Comparison of ENCODE assay signal across 19 cellular contexts in the genomic region with DNA sequence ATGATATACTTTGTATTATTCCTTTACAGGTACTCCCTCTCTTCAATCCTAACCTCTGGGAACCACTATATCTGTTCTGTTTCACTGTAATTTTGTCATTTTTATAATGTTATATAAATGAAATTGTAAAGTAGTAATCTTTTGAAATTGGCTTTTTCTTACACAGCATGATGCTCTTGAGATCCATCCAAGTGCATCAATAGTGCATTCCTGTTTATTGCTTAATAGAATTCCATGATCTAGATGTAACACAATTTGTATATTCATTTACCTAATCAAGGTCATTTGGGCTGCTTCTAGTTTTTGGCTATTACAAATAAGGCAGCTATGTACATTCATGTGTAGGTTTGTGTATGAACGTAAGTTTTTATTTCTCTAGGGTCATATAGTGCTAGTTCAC.
"Had no signal": no experiment of that assay in that cellular context is flagged by ENCODE, and none has a peak within 500 bp of the region (broad histone marks: within the 10 kb centered on the region; RNA-seq: fewer than 3 reads in every experiment).

No MANE protein-coding gene starts in this region.

- H3K9me3 Mint-ChIP-seq: nephron progenitor cell; stimulated activated memory B cell treated with anti-CD40 and anti-IgM and Interleukin-4, amounts not matched to agents 10 μg/mL and 1 μg/mL and 100 μg/mL, for 72 hours; stimulated activated naive CD8-positive, alpha-beta T cell treated with anti-CD3 and anti-CD28 coated beads, Interleukin-15, Interleukin-2, amounts not matched to agents 100 ng/mL and 50 ng/mL, for 24 hours had no signal

- H3K4me3 Mint-ChIP-seq: nephron progenitor cell; stimulated activated memory B cell treated with anti-CD40 and anti-IgM and Interleukin-4, amounts not matched to agents 10 μg/mL and 1 μg/mL and 100 μg/mL, for 72 hours; stimulated activated naive CD8-positive, alpha-beta T cell treated with anti-CD3 and anti-CD28 coated beads, Interleukin-15, Interleukin-2, amounts not matched to agents 100 ng/mL and 50 ng/mL, for 24 hours had no signal

- H3K4me1 Mint-ChIP-seq: stimulated activated memory B cell treated with anti-CD40 and anti-IgM and Interleukin-4, amounts not matched to agents 10 μg/mL and 1 μg/mL and 100 μg/mL, for 72 hours had no signal

- H3K36me3 Mint-ChIP-seq: stimulated activated memory B cell treated with anti-CD40 and anti-IgM and Interleukin-4, amounts not matched to agents 10 μg/mL and 1 μg/mL and 100 μg/mL, for 72 hours had no signal

- H3K27ac Mint-ChIP-seq: nephron progenitor cell; stimulated activated memory B cell treated with anti-CD40 and anti-IgM and Interleukin-4, amounts not matched to agents 10 μg/mL and 1 μg/mL and 100 μg/mL, for 72 hours; stimulated activated naive CD8-positive, alpha-beta T cell treated with anti-CD3 and anti-CD28 coated beads, Interleukin-15, Interleukin-2, amounts not matched to agents 100 ng/mL and 50 ng/mL, for 24 hours had no signal

- DNase-seq: cortex of kidney; dorsolateral prefrontal cortex; effector CD8-positive, alpha-beta T cell; glutamatergic neuron; kidney; left cardiac atrium; left ventricle myocardium inferior; lower lobe of right lung; mesenchymal stem cell; midbrain; nephron progenitor cell; retina; right lobe of liver; stimulated activated CD4-positive, alpha-beta T cell treated with anti-CD3 and anti-CD28 coated beads, Interleukin-4, amount 100 ng/mL, for 24 hours; tibial artery; uterus had no signal

- ATAC-seq: gastroesophageal sphincter; left cardiac atrium; right lobe of liver; stimulated activated memory B cell treated with anti-CD40 and anti-IgM and Interleukin-4, amounts not matched to agents 10 μg/mL and 1 μg/mL and 100 μg/mL, for 72 hours had no signal

- H3K27me3 Mint-ChIP-seq: stimulated activated memory B cell treated with anti-CD40 and anti-IgM and Interleukin-4, amounts not matched to agents 10 μg/mL and 1 μg/mL and 100 μg/mL, for 72 hours; stimulated activated naive CD8-positive, alpha-beta T cell treated with anti-CD3 and anti-CD28 coated beads, Interleukin-15, Interleukin-2, amounts not matched to agents 100 ng/mL and 50 ng/mL, for 24 hours had no signal
